Comparison of ENCODE assay signal across 22 cellular contexts in the genomic region with DNA sequence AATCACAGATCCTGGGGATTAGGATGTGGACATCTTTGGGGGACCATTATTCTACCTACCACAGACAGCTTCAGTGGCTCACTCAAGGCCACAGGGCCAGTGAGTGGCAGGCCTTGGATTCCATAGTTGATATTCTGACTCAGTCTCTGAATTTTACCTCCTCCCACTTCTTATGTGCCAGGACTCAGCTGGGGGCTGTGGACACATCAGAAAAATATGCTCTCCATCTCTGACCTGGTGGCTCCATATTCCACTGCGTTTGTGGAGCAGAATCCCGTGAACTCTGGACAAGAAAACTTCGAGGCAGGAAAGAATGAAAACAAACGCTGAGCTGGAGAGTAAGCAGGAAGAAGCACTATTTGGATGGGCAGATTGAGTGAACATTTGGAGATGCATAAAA.
"Had no signal": no experiment of that assay in that cellular context is flagged by ENCODE, and none has a peak within 500 bp of the region (broad histone marks: within the 10 kb centered on the region; RNA-seq: fewer than 3 reads in every experiment).

No MANE protein-coding gene starts in this region.

- DNase-seq: activated CD4-positive, alpha-beta T cell treated with anti-CD3 and anti-CD28 coated beads for 1 hour; activated CD8-positive, alpha-beta memory T cell treated with anti-CD3 and anti-CD28 coated beads, Interleukin-2, amount 50 U/mL, for 4 hours; activated T-cell treated with anti-CD3 and anti-CD28 coated beads, Interleukin-2, amount 50 U/mL, for 24 hours; body of pancreas; caudate nucleus; dermis blood vessel endothelial cell; effector CD8-positive, alpha-beta T cell; erythroblast; foreskin fibroblast; left ventricle myocardium inferior; naive thymus-derived CD8-positive, alpha-beta T cell; retina; sigmoid colon; stimulated activated CD4-positive, alpha-beta T cell treated with anti-CD3 and anti-CD28 coated beads, Interleukin-2, amount 100 ng/mL, for 48 hours; stimulated activated naive CD4-positive, alpha-beta T cell; T-cell; upper lobe of right lung had no signal

- H3K27me3 ChIP-seq: body of pancreas, neural progenitor cell, sigmoid colon, upper lobe of right lung had no signal

- FAIRE-seq: TTC549 had no signal

- H3K36me3 ChIP-seq: left ventricle myocardium inferior, neural progenitor cell, sigmoid colon, upper lobe of right lung had no signal

- H3K27ac ChIP-seq: body of pancreas, left ventricle myocardium inferior, neural progenitor cell, sigmoid colon, upper lobe of right lung had no signal

- ATAC-seq: activated naive CD4-positive, alpha-beta T cell treated with anti-CD3 and anti-CD28 coated beads, Interleukin-2, amount 50 U/mL, for 72 hours; activated T-helper 17 cell treated with anti-CD3 and anti-CD28 coated beads, Interleukin-2, amount 50 U/mL, for 72 hours; body of pancreas; naive thymus-derived CD8-positive, alpha-beta T cell; T-cell; upper lobe of right lung had no signal

- H3K4me3 ChIP-seq: body of pancreas, left ventricle myocardium inferior, neural progenitor cell, sigmoid colon, smooth muscle cell, upper lobe of right lung had no signal
